Comparison of ENCODE assay signal across 11 cellular contexts in genomic region chr14:68686212-68686478, GRCh38.
DNase-seq lines count a peak whose midpoint lies in the region; ATAC-seq and TF ChIP-seq lines count a peak whose summit lies in the region.
"Had no signal": no experiment of that assay in that cellular context is flagged by ENCODE, and none has a peak within 500 bp of the region (broad histone marks: within the 10 kb centered on the region; RNA-seq: fewer than 3 reads in every experiment).

No MANE protein-coding gene starts in this region.

- H3K27me3 Mint-ChIP-seq in Caco-2 (ENCODE audit: insufficient read depth, unreplicated experiment), result no peaks in the 10 kb centered on the region

- in situ Hi-C loops in GM13976 (cut with MboI; ENCODE audit: low sequenced_read_pairs, unreplicated experiment), result no loop called here

- intact Hi-C loops in Caco-2 (cut with micrococcal nuclease; ENCODE audit: unreplicated experiment), result no loop called here
- intact Hi-C loops in PC-9 (cut with micrococcal nuclease; ENCODE audit: unreplicated experiment), result loop anchor here (2.0 to 10.0 kb wide), 4 partner anchors 219 to 741 kb away; no protein-coding TSS in a partner anchor
- intact Hi-C loops in sigmoid colon (cut with DNase I), result no loop called here

- 93 to 98% methylated on average over 1 of the region's 1 CpG for WGBS in sigmoid colon, 2 donors

- no peak overlapping the region for H2AFZ ChIP-seq in PC-9

- TF ChIP-seq POLR2A in sigmoid colon (IDR thresholded peaks at IDR 0.05), result no peak

- peak overlapping the region; percentile 59 for H3K4me2 ChIP-seq in PC-9

- no peak for ATAC-seq in HG02981 (IDR thresholded peaks at IDR 0.05; ENCODE audit: unreplicated experiment)

- H3K36me3 ChIP-seq in Caco-2 (ENCODE audit: control insufficient read depth, insufficient read depth, low read length) (no peaks in the 10 kb centered on the region), PC-9 (ENCODE audit: low read depth) (no peaks in the 10 kb centered on the region), sigmoid colon (no peaks in the 10 kb centered on the region)
- H3K36me3 ChIP-seq: adrenal gland had no signal

- peak overlapping the region; percentile 68 for H3K27ac Mint-ChIP-seq in Caco-2 (ENCODE audit: unreplicated experiment)

- CTCF ChIA-PET in Caco-2 (lab: Charles Lee), result no interaction called here
- CTCF ChIA-PET in PC-9 (lab: Charles Lee), result interaction anchor here (0.6 kb wide), 1 partner anchor 28 kb away, joined by 3 read pairs; no protein-coding TSS in a partner anchor

- H3K4me1 ChIP-seq in Caco-2, result peaks cover 30% of the 10 kb centered on the region
- peaks cover 82% of the 10 kb centered on the region for H3K4me1 ChIP-seq in PC-9 (replicated peaks; ENCODE audit: insufficient read depth)
- peaks cover 0 to 80% (median 52%) of the 10 kb centered on the region in 4 donors for H3K4me1 ChIP-seq in sigmoid colon

- no peak overlapping the region for H3K4me3 Mint-ChIP-seq in Caco-2 (ENCODE audit: unreplicated experiment)

- H3K4me3 ChIP-seq in Caco-2 (ENCODE audit: low read depth, low read length) (no peak overlapping the region), PC-9 (no peak overlapping the region), sigmoid colon (no peak overlapping the region), coronary artery (no peak overlapping the region)
- H3K4me3 ChIP-seq: adrenal gland had no signal

- POLR2A ChIA-PET in Caco-2 (lab: Charles Lee) (interaction anchor here (0.9 kb wide), 1 partner anchor 107 kb away, joined by 4 read pairs; the partner anchor contains the start of gene ZFP36L1), PC-9 (lab: Charles Lee; ENCODE audit: unreplicated experiment) (interaction anchor here (0.5 to 1.1 kb wide), 5 partner anchors 10 to 180 kb away, joined by 3 to 7 read pairs (median 3); partner anchors contain the start of gene ZFP36L1)

- H3K9me2 ChIP-seq in PC-9 (ENCODE audit: insufficient read depth), result no peaks in the 10 kb centered on the region

- H3K4me1 Mint-ChIP-seq in Caco-2 (ENCODE audit: low read depth, unreplicated experiment), result peaks cover 23% of the 10 kb centered on the region

- H3K9me3 Mint-ChIP-seq in Caco-2 (ENCODE audit: unreplicated experiment), result peaks cover 6% of the 10 kb centered on the region

- TF ChIP-seq CTCF in Caco-2 (IDR thresholded peaks at IDR 0.05; ENCODE audit: insufficient read depth in 1 of 2, low read depth in 1 of 2, low read length in 1 of 2, severe bottlenecking in 1 of 2, unreplicated experiment in 1 of 2) (no peak), PC-9 (conservative IDR thresholded peaks at IDR 0.05) (no peak), sigmoid colon (IDR thresholded peaks at IDR 0.05) (no peak), coronary artery (IDR thresholded peaks at IDR 0.05) (no peak), GM13976 (IDR thresholded peaks at IDR 0.05; ENCODE audit: borderline replicate concordance, control extremely low read depth, extremely low read depth, insufficient read depth, missing control alignments) (no peak)

- no TSS peak for BruUV-seq in Caco-2 (replicated peaks; lab: Mats Ljungman, UMichigan)
- BruUV-seq in PC-9 (replicated peaks; lab: Mats Ljungman, UMichigan), result no TSS peak

- peaks cover 56% of the 10 kb centered on the region for H3F3A ChIP-seq in PC-9 (ENCODE audit: insufficient read depth, low read depth)

- H4K20me1 ChIP-seq in PC-9 (ENCODE audit: insufficient read depth), result no peaks in the 10 kb centered on the region

- DNase-seq in Caco-2, result no peak
- DNase-seq in PC-9, result no peak
- DNase-seq in epithelial cell of prostate (ENCODE audit: low read depth, low spot score), result no peak
- DNase-seq in sigmoid colon, result no peak
- DNase-seq in coronary artery (ENCODE audit: low spot score), result no peak
- DNase-seq in GM13976 (ENCODE audit: low spot score), result no peak
- no peak for DNase-seq in DMS114 treated with DMSO at 0.1 percent for 48 hours (lab: John Stamatoyannopoulos, UW; ENCODE audit: unreplicated experiment)
- DNase-seq: erythroblast, NCI-H1048 had no signal

- H3K27me3 ChIP-seq in Caco-2 (replicated peaks; ENCODE audit: control insufficient read depth, insufficient read depth, low read length) (no peaks in the 10 kb centered on the region), PC-9 (ENCODE audit: insufficient read depth, low read depth) (no peaks in the 10 kb centered on the region), sigmoid colon (no peaks in the 10 kb centered on the region)
- H3K27me3 ChIP-seq: adrenal gland had no signal

- no peaks in the 10 kb centered on the region; the same call in 1 of the 2 replicates for H3K9me3 ChIP-seq in Caco-2
- no peaks in the 10 kb centered on the region for H3K9me3 ChIP-seq in PC-9 (ENCODE audit: insufficient read depth, low read depth)
- H3K9me3 ChIP-seq in sigmoid colon, result no peaks in the 10 kb centered on the region
- H3K9me3 ChIP-seq: adrenal gland had no signal

- H3K36me3 Mint-ChIP-seq in Caco-2 (ENCODE audit: insufficient read depth, unreplicated experiment), result no peaks in the 10 kb centered on the region

- peak overlapping the region; percentile 90 for H3K27ac ChIP-seq in PC-9
- peak overlapping the region; percentile 92 for H3K27ac ChIP-seq in epithelial cell of prostate
- H3K27ac ChIP-seq in sigmoid colon, result peak overlapping the region in 3 of 4 donors; percentile 4 to 80 (median 75)
- no peak overlapping the region for H3K27ac ChIP-seq in coronary artery

- H3K79me2 ChIP-seq in PC-9 (ENCODE audit: low read depth), result peaks cover 15% of the 10 kb centered on the region; the same call in 1 of the 2 replicates

- no peak for TF ChIP-seq EP300 in sigmoid colon (IDR thresholded peaks at IDR 0.05)

Comparison
In these comparisons a context has a peak if more than half of its experiments do, and no peak if none do; other contexts are left out.
1. H3K27ac ChIP-seq: peak in PC-9 (single experiment), epithelial cell of prostate (single experiment) and sigmoid colon (3 of 4); none in coronary artery (0 of 2).